In genomic region chr11:134278356-134278755, GRCh38 we compare ENCODE assay signal across 21 cellular contexts. TPM values are rescaled to one million over a fixed set of nuclear protein-coding genes. Genes with fewer than 3 reads are reported as not detected.
DNase-seq lines count a peak whose midpoint lies in the region; ATAC-seq, FAIRE-seq and TF ChIP-seq lines count a peak whose summit lies in the region.
"Had no signal": no experiment of that assay in that cellular context is flagged by ENCODE, and none has a peak within 500 bp of the region (broad histone marks: within the 10 kb centered on the region; RNA-seq: fewer than 3 reads in every experiment).

No MANE protein-coding gene starts in this region.

- H3F3A ChIP-seq in GM23338 (replicated peaks; ENCODE audit: low read depth), result no peaks in the 10 kb centered on the region; the same call in 1 of the 2 replicates

- H2BK15ac ChIP-seq in H1 (ENCODE audit: low read length), result peak overlapping the region; percentile 46; the same call in 1 of the 2 replicates

- no peak for TF ChIP-seq CTCF in CD4-positive, alpha-beta T cell (IDR thresholded peaks at IDR 0.05)
- TF ChIP-seq CTCF in GM23338 (conservative IDR thresholded peaks at IDR 0.05; ENCODE audit: low read depth in 2 of 2) (no peak), H1 (IDR thresholded peaks at IDR 0.05; ENCODE audit: control extremely low read depth in 1 of 3, insufficient read depth in 1 of 3, low read depth in 1 of 3, low read length in 3 of 3) (no peak), osteocyte (IDR thresholded peaks at IDR 0.05) (no peak)

- TF ChIP-seq RAD21 in H1 (IDR thresholded peaks at IDR 0.05 in 1 of 2, conservative IDR thresholded peaks at IDR 0.05 in 1 of 2; ENCODE audit: low read depth in 2 of 2, low read length in 2 of 2), result no peak

- no peak overlapping the region for H3K27ac Mint-ChIP-seq in CD4-positive, alpha-beta T cell
- no peak overlapping the region for H3K27ac Mint-ChIP-seq in GM23338
- no peak overlapping the region for H3K27ac Mint-ChIP-seq in osteocyte (ENCODE audit: unreplicated experiment)

- no peak for ATAC-seq in CD4-positive, alpha-beta T cell (ENCODE audit: poor library complexity)
- no peak for ATAC-seq in GM23338
- ATAC-seq in HG03469 (IDR thresholded peaks at IDR 0.05; ENCODE audit: unreplicated experiment), result no peak
- ATAC-seq: PC-3, SK-N-SH treated with all-trans-retinoic acid at 6 μM for 48 hours had no signal

- H3K9me3 ChIP-seq in CD4-positive, alpha-beta T cell (ENCODE audit: control insufficient read depth, low read length), result peaks cover 3% of the 10 kb centered on the region
- H3K9me3 ChIP-seq in H1 (ENCODE audit: insufficient read depth in 2 of 2, low read depth in 1 of 2, low read length in 1 of 2), result no peaks in the 10 kb centered on the region

- H3K4me2 ChIP-seq in GM23338, result peak overlapping the region; percentile 93; the same call in 1 of the 2 replicates
- H3K4me2 ChIP-seq in H1 (ENCODE audit: insufficient read depth in 1 of 2, low read depth in 2 of 2, low read length in 2 of 2), result peak overlapping the region in 1 of 2 experiments; percentile 95; a peak in 1 of 4 replicates

- H3K18ac ChIP-seq in H1 (ENCODE audit: extremely low read depth, low read length), result no peak overlapping the region

- TF ChIP-seq POLR2A in H1 (IDR thresholded peaks at IDR 0.05; ENCODE audit: control extremely low read depth in 1 of 2, low read depth in 2 of 2, low read length in 2 of 2), result no peak

- CTCF ChIA-PET in CD4-positive, alpha-beta T cell (lab: Charles Lee), result no interaction called here
- CTCF ChIA-PET in H1 (lab: Charles Lee; ENCODE audit: partially characterized antibody), result interaction anchor here (1.1 to 12.0 kb wide), 7 partner anchors 8 to 449 kb away, joined by 3 to 114 read pairs (median 4); no protein-coding TSS in a partner anchor

- POLR2A ChIA-PET in CD4-positive, alpha-beta T cell (lab: Charles Lee), result interaction anchor here (1.6 to 7.2 kb wide), 2 partner anchors 25 to 54 kb away, joined by 4 to 54 read pairs; partner anchors contain the start of genes ACAD8, NCAPD3, THYN1 and VPS26B
- POLR2A ChIA-PET in H1 (lab: Charles Lee; ENCODE audit: partially characterized antibody), result interaction anchor here (1.0 to 7.7 kb wide), 4 partner anchors 9 to 29 kb away, joined by 3 to 76 read pairs (median 30); partner anchors contain the start of genes ACAD8 and THYN1

- no peak overlapping the region for H2AK5ac ChIP-seq in H1 (ENCODE audit: low read depth, low read length)

- no peak overlapping the region for H2BK120ac ChIP-seq in H1 (replicated peaks; ENCODE audit: low read depth, low read length)

- no peak overlapping the region for H3K56ac ChIP-seq in H1 (replicated peaks; ENCODE audit: insufficient read length, low read depth, low read length)

- no peak overlapping the region for H4K91ac ChIP-seq in H1 (replicated peaks; ENCODE audit: insufficient read length, low read length)

- H4K5ac ChIP-seq in H1 (ENCODE audit: insufficient read length, low read depth, low read length), result no peak overlapping the region

- peaks cover 6% of the 10 kb centered on the region for H3K27me3 ChIP-seq in CD4-positive, alpha-beta T cell (ENCODE audit: control insufficient read depth, insufficient read depth, low read length)
- H3K27me3 ChIP-seq in GM23338 (ENCODE audit: insufficient read depth) (no peaks in the 10 kb centered on the region), H1 (replicated peaks in 1 of 4; ENCODE audit: control insufficient read depth in 3 of 4, extremely low read depth in 1 of 4, insufficient read depth in 3 of 4, low read length in 3 of 4) (peaks cover 0 to 7% (median 0%) of the 10 kb centered on the region in 4 experiments; a peak in 3 of 7 replicates)

- DNase-seq in CD4-positive, alpha-beta T cell, result no peak
- DNase-seq in GM23338 (ENCODE audit: low spot score) (no peak), H1 (ENCODE audit: low read depth in 1 of 2, low spot score in 2 of 2) (no peak), osteocyte (ENCODE audit: extremely low spot score, unreplicated experiment) (peak; percentile 34), germinal center (ENCODE audit: low spot score) (no peak), NAMALWA (ENCODE audit: low spot score) (no peak)
- DNase-seq: AML-193, GF-D8, IMR-90, NCI-H1436, NCI-H1930, NCI-H345, NCI-H524 treated with DMSO at 0.1 percent for 48 hours, PC-3, SIG-M5 had no signal

- H2BK20ac ChIP-seq in H1 (ENCODE audit: low read length), result no peak overlapping the region

- H4K20me1 ChIP-seq in GM23338 (replicated peaks; ENCODE audit: insufficient read depth), result no peaks in the 10 kb centered on the region
- H4K20me1 ChIP-seq in H1 (replicated peaks in 1 of 2; ENCODE audit: control insufficient read depth in 1 of 2, insufficient read depth in 2 of 2, low read length in 2 of 2), result no peaks in the 10 kb centered on the region

- no peak overlapping the region; the same call in 1 of the 2 replicates for H3K4me3 ChIP-seq in GM23338
- no peak overlapping the region; a peak in 2 of 8 replicates for H3K4me3 ChIP-seq in H1 (ENCODE audit: extremely low read depth in 1 of 4, insufficient read depth in 2 of 4, low read depth in 3 of 4, low read length in 4 of 4)

- H3K36me3 ChIP-seq in GM23338 (ENCODE audit: insufficient read depth), result 0 out of 2 replicates have a peak, but pooled peaks cover 7% of the 10 kb centered on the region
- H3K36me3 ChIP-seq in H1 (ENCODE audit: control insufficient read depth in 2 of 4, insufficient read depth in 4 of 4, low read length in 3 of 4), result peaks cover 0 to 10% (median 1%) of the 10 kb centered on the region in 4 experiments; a peak in 5 of 8 replicates

- no peak overlapping the region for H4K8ac ChIP-seq in H1 (ENCODE audit: extremely low read depth, insufficient read depth, low read length)

- peaks cover 32% of the 10 kb centered on the region for H3K4me1 Mint-ChIP-seq in CD4-positive, alpha-beta T cell (ENCODE audit: low read depth)
- H3K4me1 Mint-ChIP-seq in GM23338 (peaks cover 26% of the 10 kb centered on the region), osteocyte (ENCODE audit: unreplicated experiment) (peaks cover 15% of the 10 kb centered on the region)

- H3K27me3 Mint-ChIP-seq in CD4-positive, alpha-beta T cell, result peaks cover 3% of the 10 kb centered on the region
- peaks cover 13% of the 10 kb centered on the region for H3K27me3 Mint-ChIP-seq in GM23338 (ENCODE audit: insufficient read depth, low read depth, poor library complexity)
- H3K27me3 Mint-ChIP-seq in osteocyte (ENCODE audit: unreplicated experiment), result peaks cover 70% of the 10 kb centered on the region

- no peak overlapping the region for H3K14ac ChIP-seq in H1 (ENCODE audit: insufficient read length)

- H2BK12ac ChIP-seq in H1 (ENCODE audit: low read depth, low read length), result no peak overlapping the region; the same call in 1 of the 2 replicates

- H2BK5ac ChIP-seq in H1 (ENCODE audit: low read depth, low read length), result no peak overlapping the region

- H3K4me1 ChIP-seq in GM23338 (ENCODE audit: insufficient read depth), result peaks cover 23% of the 10 kb centered on the region
- peaks cover 0 to 6% (median 0%) of the 10 kb centered on the region in 4 experiments; a peak in 5 of 7 replicates for H3K4me1 ChIP-seq in H1 (replicated peaks in 1 of 4; ENCODE audit: control insufficient read depth in 3 of 4, insufficient read depth in 4 of 4, low read length in 3 of 4)

- no peak overlapping the region for H3K9ac ChIP-seq in H1 (replicated peaks in 1 of 4; ENCODE audit: extremely low read depth in 1 of 4, low read depth in 3 of 4, low read length in 3 of 4)

- intact Hi-C loops in CD4-positive, alpha-beta T cell (cut with DNase I, micrococcal nuclease), result loop anchor here (5.0 kb wide), 2 partner anchors 54 to 71 kb away; partner anchors contain the start of gene GLB1L2 (in 1 of the 2)

- H3K79me1 ChIP-seq in H1 (ENCODE audit: low read depth, low read length), result no peaks in the 10 kb centered on the region

- no peaks in the 10 kb centered on the region for H3K9me2 ChIP-seq in GM23338 (ENCODE audit: insufficient read depth)

- H2AFZ ChIP-seq in GM23338 (no peak overlapping the region), H1 (ENCODE audit: low read length) (no peak overlapping the region)

- no peaks in the 10 kb centered on the region for H3K9me3 Mint-ChIP-seq in CD4-positive, alpha-beta T cell
- H3K9me3 Mint-ChIP-seq in GM23338, result peaks cover 4% of the 10 kb centered on the region; the same call in 1 of the 3 replicates
- H3K9me3 Mint-ChIP-seq in osteocyte (ENCODE audit: unreplicated experiment), result no peaks in the 10 kb centered on the region

- H3K79me2 ChIP-seq in GM23338 (replicated peaks; ENCODE audit: insufficient read depth), result peaks cover 50% of the 10 kb centered on the region
- peaks cover 3 to 32% of the 10 kb centered on the region in 2 experiments; a peak in 2 of 4 replicates for H3K79me2 ChIP-seq in H1 (ENCODE audit: control insufficient read depth in 1 of 2, insufficient read depth in 2 of 2, low read length in 2 of 2)

- H3K27ac ChIP-seq in CD4-positive, alpha-beta T cell (ENCODE audit: low read depth, low read length), result no peak overlapping the region
- no peak overlapping the region for H3K27ac ChIP-seq in GM23338 (ENCODE audit: low read depth)
- H3K27ac ChIP-seq in H1 (ENCODE audit: low read depth, low read length), result no peak overlapping the region
- H3K27ac ChIP-seq: C4-2B, HL-60, RWPE1 had no signal

- peaks cover 12% of the 10 kb centered on the region for H3K36me3 Mint-ChIP-seq in CD4-positive, alpha-beta T cell (ENCODE audit: low read depth)
- H3K36me3 Mint-ChIP-seq in GM23338 (ENCODE audit: low read depth) (peaks cover 52% of the 10 kb centered on the region), osteocyte (ENCODE audit: unreplicated experiment) (no peaks in the 10 kb centered on the region)

- H3K23ac ChIP-seq in H1 (ENCODE audit: insufficient read length), result no peak overlapping the region

- H3K4ac ChIP-seq in H1 (replicated peaks; ENCODE audit: insufficient read length, low read depth, low read length), result no peak overlapping the region

- no peak for TF ChIP-seq EP300 in H1 (IDR thresholded peaks at IDR 0.05; ENCODE audit: borderline replicate concordance in 1 of 2, low read depth in 2 of 2, low read length in 2 of 2)

- no peak for FAIRE-seq in H1 (lab: Jason Lieb, UNC)

- WGBS in H1 (ENCODE audit: extremely low coverage in 1 of 2, insufficient coverage in 1 of 2, insufficient read length in 1 of 2, insufficient replicate concordance in 2 of 2, low coverage in 1 of 2, low lambda C conversion rate in 2 of 2, missing lambda C conversion rate in 1 of 2), 2 experiments, result 91% methylated on average over 4 of the region's 4 CpGs; no CpG with 5 or more reads in 1 of the 2 experiments

- peaks cover 18% of the 10 kb centered on the region for H3K23me2 ChIP-seq in H1 (ENCODE audit: low read depth, low read length)

- peak overlapping the region; percentile 15 for H3K4me3 Mint-ChIP-seq in CD4-positive, alpha-beta T cell
- H3K4me3 Mint-ChIP-seq in GM23338 (peak overlapping the region; percentile 38; the same call in 1 of the 3 replicates), osteocyte (ENCODE audit: unreplicated experiment) (no peak overlapping the region)

RNA-seq across cellular contexts. Expression of gene GLB1L3, which starts 2.2 kb away (rescaled TPM):
- 1 to 10 TPM; 1.3 to 1.5 TPM for total RNA-seq in CD4-positive, alpha-beta T cell
- 33.1 and 35.9 TPM in 2 replicates for total RNA-seq in GM23338 (2014; rRNA removed; shearing (Covaris generic))
- polyA plus RNA-seq in GM23338 (2016; fragmentation: Nextera tagmentation; extraction: Ambion mirVana), result 27.1 and 28.8 TPM in 2 replicates
- 32.6 and 33.2 TPM in 2 replicates for total RNA-seq in H1 (2021; fragmentation: NEBNext Ultra II Directional; extraction: Animal tissue kit (Norgen Biotek cat#: 25700))
- polyA plus RNA-seq in H1 (2011; rRNA removed), result 14.9 and 19.7 TPM in 2 replicates
- polyA plus RNA-seq in H1 (2011; cell fraction: cytosol; rRNA removed), result 16.5 TPM
- polyA plus RNA-seq in H1 (2011; cell fraction: nucleus; rRNA removed), result 58.1 TPM
- 20.7 to 26.8 TPM (median 25.0 TPM) in 4 replicates for polyA plus RNA-seq in H1 (2012, experiment 1 of 2)
- polyA plus RNA-seq in H1 (2012, experiment 2 of 2), result 10.5 TPM
- 19.3 TPM for polyA plus RNA-seq in H1 (2013, experiment 1 of 2)
- 19.8 TPM for polyA plus RNA-seq in H1 (2013, experiment 2 of 2)
- polyA minus RNA-seq in H1 (2011; rRNA and poly(A)+ RNA removed), result 8.7 and 10.5 TPM in 2 replicates
- 9.7 TPM for polyA minus RNA-seq in H1 (2011; cell fraction: cytosol; rRNA and poly(A)+ RNA removed)
- polyA minus RNA-seq in H1 (2011; cell fraction: nucleus; rRNA and poly(A)+ RNA removed), result 19.4 TPM
- not detected in 2 replicates for total RNA-seq in osteocyte
- total RNA-seq: IMR-90, M059J, PC-3 had no signal
- polyA plus RNA-seq: IMR-90 had no signal

RNA-seq across cellular contexts. Expression of gene ACAD8, which starts 25.0 kb away (rescaled TPM):
- 10 to 100 TPM; 15.0 to 16.3 TPM for total RNA-seq in CD4-positive, alpha-beta T cell
- total RNA-seq in GM23338 (2014; rRNA removed; shearing (Covaris generic)), result 62.3 and 65.4 TPM in 2 replicates
- 42.8 and 43.2 TPM in 2 replicates for polyA plus RNA-seq in GM23338 (2016; fragmentation: Nextera tagmentation; extraction: Ambion mirVana)
- 48.2 and 52.7 TPM in 2 replicates for total RNA-seq in H1 (2021; fragmentation: NEBNext Ultra II Directional; extraction: Animal tissue kit (Norgen Biotek cat#: 25700))
- 40.9 and 45.8 TPM in 2 replicates for polyA plus RNA-seq in H1 (2011; rRNA removed)
- 52.6 TPM for polyA plus RNA-seq in H1 (2011; cell fraction: cytosol; rRNA removed)
- 66.6 TPM for polyA plus RNA-seq in H1 (2011; cell fraction: nucleus; rRNA removed)
- polyA plus RNA-seq in H1 (2012, experiment 1 of 2), result 58.4 to 62.2 TPM (median 60.3 TPM) in 4 replicates
- 26.0 TPM for polyA plus RNA-seq in H1 (2012, experiment 2 of 2)
- polyA plus RNA-seq in H1 (2013, experiment 1 of 2), result 30.3 TPM
- polyA plus RNA-seq in H1 (2013, experiment 2 of 2), result 26.5 TPM
- polyA minus RNA-seq in H1 (2011; rRNA and poly(A)+ RNA removed), result 45.6 and 46.9 TPM in 2 replicates
- polyA minus RNA-seq in H1 (2011; cell fraction: cytosol; rRNA and poly(A)+ RNA removed), result 22.9 TPM
- polyA minus RNA-seq in H1 (2011; cell fraction: nucleus; rRNA and poly(A)+ RNA removed), result 39.9 TPM
- total RNA-seq in osteocyte, result 25.5 and 26.8 TPM in 2 replicates

RNA-seq across cellular contexts. Expression of gene THYN1, which starts 25.2 kb away (rescaled TPM):
- total RNA-seq in CD4-positive, alpha-beta T cell, result 10 to 100 TPM; 25.7 to 26.0 TPM
- total RNA-seq in GM23338 (2014; rRNA removed; shearing (Covaris generic)), result 91.0 and 116 TPM in 2 replicates
- 183 and 216 TPM in 2 replicates for polyA plus RNA-seq in GM23338 (2016; fragmentation: Nextera tagmentation; extraction: Ambion mirVana)
- 95.1 and 95.4 TPM in 2 replicates for total RNA-seq in H1 (2021; fragmentation: NEBNext Ultra II Directional; extraction: Animal tissue kit (Norgen Biotek cat#: 25700))
- 41.3 and 77.3 TPM in 2 replicates for polyA plus RNA-seq in H1 (2011; rRNA removed)
- polyA plus RNA-seq in H1 (2011; cell fraction: cytosol; rRNA removed), result 86.4 TPM
- polyA plus RNA-seq in H1 (2011; cell fraction: nucleus; rRNA removed), result 44.4 TPM
- polyA plus RNA-seq in H1 (2012, experiment 1 of 2), result 118 to 130 TPM (median 121 TPM) in 4 replicates
- polyA plus RNA-seq in H1 (2012, experiment 2 of 2), result 31.3 TPM
- 96.1 TPM for polyA plus RNA-seq in H1 (2013, experiment 1 of 2)
- polyA plus RNA-seq in H1 (2013, experiment 2 of 2), result 95.8 TPM
- 65.1 and 93.1 TPM in 2 replicates for polyA minus RNA-seq in H1 (2011; rRNA and poly(A)+ RNA removed)
- 49.0 TPM for polyA minus RNA-seq in H1 (2011; cell fraction: cytosol; rRNA and poly(A)+ RNA removed)
- 36.1 TPM for polyA minus RNA-seq in H1 (2011; cell fraction: nucleus; rRNA and poly(A)+ RNA removed)
- total RNA-seq in osteocyte, result 32.6 and 33.9 TPM in 2 replicates

RNA-seq across cellular contexts. Expression of gene GLB1L2, which starts 53.4 kb away (rescaled TPM):
- under 1 TPM; 0.59 to 0.63 TPM for total RNA-seq in CD4-positive, alpha-beta T cell
- 9.8 and 12.3 TPM in 2 replicates for total RNA-seq in GM23338 (2014; rRNA removed; shearing (Covaris generic))
- 2.9 and 3.3 TPM in 2 replicates for polyA plus RNA-seq in GM23338 (2016; fragmentation: Nextera tagmentation; extraction: Ambion mirVana)
- 7.9 and 8.0 TPM in 2 replicates for total RNA-seq in H1 (2021; fragmentation: NEBNext Ultra II Directional; extraction: Animal tissue kit (Norgen Biotek cat#: 25700))
- 4.4 and 5.7 TPM in 2 replicates for polyA plus RNA-seq in H1 (2011; rRNA removed)
- 6.2 TPM for polyA plus RNA-seq in H1 (2011; cell fraction: cytosol; rRNA removed)
- polyA plus RNA-seq in H1 (2011; cell fraction: nucleus; rRNA removed), result 17.5 TPM
- 4.7 to 8.2 TPM (median 6.0 TPM) in 4 replicates for polyA plus RNA-seq in H1 (2012, experiment 1 of 2)
- 5.8 TPM for polyA plus RNA-seq in H1 (2012, experiment 2 of 2)
- 9.0 TPM for polyA plus RNA-seq in H1 (2013, experiment 1 of 2)
- 9.1 TPM for polyA plus RNA-seq in H1 (2013, experiment 2 of 2)
- polyA minus RNA-seq in H1 (2011; rRNA and poly(A)+ RNA removed), result 5.7 and 6.8 TPM in 2 replicates
- 2.8 TPM for polyA minus RNA-seq in H1 (2011; cell fraction: cytosol; rRNA and poly(A)+ RNA removed)
- polyA minus RNA-seq in H1 (2011; cell fraction: nucleus; rRNA and poly(A)+ RNA removed), result 3.1 TPM
- 0.21 TPM in 1 of 2 replicates, not detected in the other for total RNA-seq in osteocyte
- total RNA-seq: M059J had no signal

RNA-seq across cellular contexts. Expression of gene VPS26B, which starts 53.9 kb away (rescaled TPM):
- 10 to 100 TPM; 41.6 to 42.2 TPM for total RNA-seq in CD4-positive, alpha-beta T cell
- 29.1 and 30.3 TPM in 2 replicates for total RNA-seq in GM23338 (2014; rRNA removed; shearing (Covaris generic))
- 9.2 and 10.1 TPM in 2 replicates for polyA plus RNA-seq in GM23338 (2016; fragmentation: Nextera tagmentation; extraction: Ambion mirVana)
- total RNA-seq in H1 (2021; fragmentation: NEBNext Ultra II Directional; extraction: Animal tissue kit (Norgen Biotek cat#: 25700)), result 26.8 and 27.0 TPM in 2 replicates
- polyA plus RNA-seq in H1 (2011; rRNA removed), result 18.3 and 19.6 TPM in 2 replicates
- polyA plus RNA-seq in H1 (2011; cell fraction: cytosol; rRNA removed), result 21.7 TPM
- 23.5 TPM for polyA plus RNA-seq in H1 (2011; cell fraction: nucleus; rRNA removed)
- polyA plus RNA-seq in H1 (2012, experiment 1 of 2), result 19.5 to 21.1 TPM (median 20.1 TPM) in 4 replicates
- 16.3 TPM for polyA plus RNA-seq in H1 (2012, experiment 2 of 2)
- polyA plus RNA-seq in H1 (2013, experiment 1 of 2), result 15.3 TPM
- polyA plus RNA-seq in H1 (2013, experiment 2 of 2), result 14.6 TPM
- 27.9 and 33.4 TPM in 2 replicates for polyA minus RNA-seq in H1 (2011; rRNA and poly(A)+ RNA removed)
- polyA minus RNA-seq in H1 (2011; cell fraction: cytosol; rRNA and poly(A)+ RNA removed), result 17.2 TPM
- 16.7 TPM for polyA minus RNA-seq in H1 (2011; cell fraction: nucleus; rRNA and poly(A)+ RNA removed)
- 54.3 and 58.8 TPM in 2 replicates for total RNA-seq in osteocyte

Comparison
In these comparisons a context has a peak if more than half of its experiments do, and no peak if none do; other contexts are left out.
1. RNA of gene GLB1L3, which starts 2.2 kb away (total RNA-seq): 32.6 to 33.2 TPM in H1 and 33.1 to 35.9 TPM in GM23338; 1.3 to 1.5 TPM in CD4-positive, alpha-beta T cell and not detected in osteocyte; every median in the first group is over 10 times any median in the second.